9 cellular contexts compared by ENCODE assay signal in genomic region chr6:32108094-32108627, GRCh38. TPM values are rescaled to one million over a fixed set of nuclear protein-coding genes. Genes with fewer than 3 reads are reported as not detected.
A peak's percentile ranks its signal among the peaks of the same experiment; 100 is the strongest.
DNase-seq lines count a peak whose midpoint lies in the region; ATAC-seq and TF ChIP-seq lines count a peak whose summit lies in the region.
"Had no signal": no experiment of that assay in that cellular context is flagged by ENCODE, and none has a peak within 500 bp of the region (broad histone marks: within the 10 kb centered on the region; RNA-seq: fewer than 3 reads in every experiment).

No MANE protein-coding gene starts in this region.

- no peaks in the 10 kb centered on the region for H3K79me2 ChIP-seq in MM.1S (ENCODE audit: low read length)

- no peaks in the 10 kb centered on the region for H4K20me1 ChIP-seq in MM.1S (ENCODE audit: insufficient read depth, low read length)

- H3K4me1 ChIP-seq in urinary bladder (ENCODE audit: insufficient read depth) (no peaks in the 10 kb centered on the region), MM.1S (ENCODE audit: low read length) (no peaks in the 10 kb centered on the region)

- no peak overlapping the region for H3K9ac ChIP-seq in MM.1S (ENCODE audit: low read length)

- H3K27me3 Mint-ChIP-seq in activated CD8-positive, alpha-beta memory T cell treated with anti-CD3 and anti-CD28 coated beads, Interleukin-2, amount 10 ng/mL, durations not matched to agents 7 days and 5 days: peaks cover 31% of the 10 kb centered on the region

- no peak for ATAC-seq in activated CD8-positive, alpha-beta memory T cell treated with anti-CD3 and anti-CD28 coated beads, Interleukin-2, amount 10 ng/mL, durations not matched to agents 7 days and 5 days

- no peaks in the 10 kb centered on the region for H3K36me3 Mint-ChIP-seq in activated CD8-positive, alpha-beta memory T cell treated with anti-CD3 and anti-CD28 coated beads, Interleukin-2, amount 10 ng/mL, durations not matched to agents 7 days and 5 days

- no peaks in the 10 kb centered on the region for H3K9me3 ChIP-seq in MM.1S (replicated peaks; ENCODE audit: insufficient read depth, low read length)

- CTCF ChIA-PET in activated CD8-positive, alpha-beta memory T cell treated with anti-CD3 and anti-CD28 coated beads, Interleukin-2, amount 10 ng/mL, durations not matched to agents 7 days and 5 days (lab: Charles Lee): no interaction called here

- H2AFZ ChIP-seq in MM.1S (ENCODE audit: low read length): no peak overlapping the region

- H3K36me3 ChIP-seq in urinary bladder (ENCODE audit: insufficient read depth): no peaks in the 10 kb centered on the region
- H3K36me3 ChIP-seq in MM.1S (replicated peaks; ENCODE audit: insufficient read depth, low read length): no peaks in the 10 kb centered on the region

- H3F3A ChIP-seq in MM.1S (ENCODE audit: insufficient read depth, low read length): no peaks in the 10 kb centered on the region

- no peak overlapping the region for H3K4me3 Mint-ChIP-seq in activated CD8-positive, alpha-beta memory T cell treated with anti-CD3 and anti-CD28 coated beads, Interleukin-2, amount 10 ng/mL, durations not matched to agents 7 days and 5 days

- no peak for TF ChIP-seq POLR2A in erythroblast (IDR thresholded peaks at IDR 0.05; ENCODE audit: low read length)

- H3K27ac Mint-ChIP-seq in activated CD8-positive, alpha-beta memory T cell treated with anti-CD3 and anti-CD28 coated beads, Interleukin-2, amount 10 ng/mL, durations not matched to agents 7 days and 5 days: no peak overlapping the region

- peak; percentile 55 for DNase-seq in activated CD8-positive, alpha-beta memory T cell treated with anti-CD3 and anti-CD28 coated beads for 24 hours
- no peak for DNase-seq in activated CD8-positive, alpha-beta memory T cell treated with anti-CD3 and anti-CD28 coated beads, Interleukin-2, amount 10 ng/mL, durations not matched to agents 7 days and 5 days
- DNase-seq in erythroblast (lab: John Stamatoyannopoulos, UW): peak; percentile 38 to 53
- DNase-seq in mucosa of gallbladder (ENCODE audit: low spot score): peak; percentile 26
- no peak for DNase-seq in MM.1S
- DNase-seq in activated gamma-delta T cell (lab: John Stamatoyannopoulos, UW): no peak
- no peak for DNase-seq in glomerular visceral epithelial cell (ENCODE audit: extremely low spot score)
- DNase-seq: SHP77 had no signal

- TF ChIP-seq CTCF in MM.1S (IDR thresholded peaks at IDR 0.05; ENCODE audit: low read length): no peak

- H3K4me3 ChIP-seq in urinary bladder (ENCODE audit: low read depth, low read length): peak overlapping the region; percentile 9
- no peak overlapping the region for H3K4me3 ChIP-seq in MM.1S (ENCODE audit: low read length)

- no peaks in the 10 kb centered on the region for H3K9me3 Mint-ChIP-seq in activated CD8-positive, alpha-beta memory T cell treated with anti-CD3 and anti-CD28 coated beads, Interleukin-2, amount 10 ng/mL, durations not matched to agents 7 days and 5 days (ENCODE audit: low read depth)

- H3K4me2 ChIP-seq in MM.1S (ENCODE audit: low read depth, low read length): no peak overlapping the region

- H3K27ac ChIP-seq in urinary bladder (ENCODE audit: low read depth): peak overlapping the region; percentile 58
- no peak overlapping the region for H3K27ac ChIP-seq in MM.1S (ENCODE audit: low read length)

- H3K4me1 Mint-ChIP-seq in activated CD8-positive, alpha-beta memory T cell treated with anti-CD3 and anti-CD28 coated beads, Interleukin-2, amount 10 ng/mL, durations not matched to agents 7 days and 5 days: no peaks in the 10 kb centered on the region

- H3K27me3 ChIP-seq in MM.1S (replicated peaks; ENCODE audit: insufficient read depth, low read length): peaks cover 58% of the 10 kb centered on the region

- WGBS in urinary bladder: 3% methylated on average over 15 of the region's 15 CpGs

- H3K9me2 ChIP-seq in MM.1S (replicated peaks; ENCODE audit: insufficient read depth, low read length): no peaks in the 10 kb centered on the region

RNA-seq across cellular contexts. Expression of gene TNXB, which starts 1.0 kb away (rescaled TPM):
- 1 to 10 TPM; 3.1 to 5.5 TPM for total RNA-seq in activated CD8-positive, alpha-beta memory T cell treated with anti-CD3 and anti-CD28 coated beads, Interleukin-2, amount 10 ng/mL, durations not matched to agents 7 days and 5 days
- 30.1 TPM for total RNA-seq in mucosa of gallbladder
- 171 TPM for total RNA-seq in urinary bladder
- 93.5 TPM for polyA plus RNA-seq in urinary bladder

RNA-seq across cellular contexts. Expression of gene ATF6B, which starts 19.9 kb away (rescaled TPM):
- total RNA-seq in activated CD8-positive, alpha-beta memory T cell treated with anti-CD3 and anti-CD28 coated beads, Interleukin-2, amount 10 ng/mL, durations not matched to agents 7 days and 5 days: 100 to 1,000 TPM; 119 to 135 TPM
- total RNA-seq in mucosa of gallbladder (119 TPM), urinary bladder (28.8 TPM)
- polyA plus RNA-seq in urinary bladder: 68.3 TPM

RNA-seq across cellular contexts. Expression of gene FKBPL, which starts 21.9 kb away (rescaled TPM):
- total RNA-seq in activated CD8-positive, alpha-beta memory T cell treated with anti-CD3 and anti-CD28 coated beads, Interleukin-2, amount 10 ng/mL, durations not matched to agents 7 days and 5 days: 1 to 10 TPM; 7.4 to 7.9 TPM
- total RNA-seq in mucosa of gallbladder (5.0 TPM), urinary bladder (3.0 TPM)
- polyA plus RNA-seq in urinary bladder: 5.6 TPM

RNA-seq across cellular contexts. Expression of gene PRRT1, which starts 43.6 kb away (rescaled TPM):
- under 1 TPM; 0.23 to 0.28 TPM for total RNA-seq in activated CD8-positive, alpha-beta memory T cell treated with anti-CD3 and anti-CD28 coated beads, Interleukin-2, amount 10 ng/mL, durations not matched to agents 7 days and 5 days
- total RNA-seq in mucosa of gallbladder (3.7 TPM), urinary bladder (0.42 TPM)
- polyA plus RNA-seq in urinary bladder: 10.8 TPM

RNA-seq across cellular contexts. Expression of gene PPT2, which starts 45.8 kb away (rescaled TPM):
- total RNA-seq in activated CD8-positive, alpha-beta memory T cell treated with anti-CD3 and anti-CD28 coated beads, Interleukin-2, amount 10 ng/mL, durations not matched to agents 7 days and 5 days: 10 to 100 TPM; 13.9 to 21.9 TPM
- total RNA-seq in mucosa of gallbladder: 17.4 TPM
- total RNA-seq in urinary bladder: 29.6 TPM
- polyA plus RNA-seq in urinary bladder: 20.0 TPM

Comparison
In these comparisons a context has a peak if more than half of its experiments do, and no peak if none do; other contexts are left out.
1. DNase-seq: peak in activated CD8-positive, alpha-beta memory T cell treated with anti-CD3 and anti-CD28 coated beads for 24 hours (single experiment), erythroblast (2 of 2) and mucosa of gallbladder (single experiment); none in activated CD8-positive, alpha-beta memory T cell treated with anti-CD3 and anti-CD28 coated beads, Interleukin-2, amount 10 ng/mL, durations not matched to agents 7 days and 5 days (single experiment), MM.1S (single experiment), activated gamma-delta T cell (single experiment) and glomerular visceral epithelial cell (single experiment).